ENCODE assay signal across 24 cellular contexts in the genomic region with DNA sequence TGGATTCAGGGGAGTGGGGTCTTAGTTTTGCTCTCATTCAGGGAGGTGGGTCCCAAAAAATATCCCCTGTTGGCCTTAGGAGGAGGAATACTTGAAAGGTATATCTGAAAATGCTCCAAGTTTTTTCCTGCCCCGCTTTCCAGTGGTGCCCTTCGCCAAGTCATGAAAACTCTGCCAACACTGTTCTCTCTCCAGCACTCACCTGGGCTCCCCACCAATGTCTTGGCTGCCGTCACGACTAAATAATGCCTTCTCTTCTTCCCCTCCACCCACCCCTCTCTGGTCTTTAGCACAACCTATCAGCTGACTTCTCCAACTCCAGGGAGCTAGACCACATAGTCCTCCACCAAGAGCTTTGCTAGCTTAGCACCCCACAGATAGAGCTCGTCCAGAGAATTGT.
"Had no signal": no experiment of that assay in that cellular context is flagged by ENCODE, and none has a peak within 500 bp of the region (broad histone marks: within the 10 kb centered on the region; RNA-seq: fewer than 3 reads in every experiment).

No MANE protein-coding gene starts in this region.

- H3K36me3 Mint-ChIP-seq: activated naive CD4-positive, alpha-beta T cell treated with anti-CD3 and anti-CD28 coated beads, Interleukin-2, amount 10 ng/mL, durations not matched to agents 7 days and 5 days; stimulated activated effector memory CD8-positive, alpha-beta T cell treated with anti-CD3 and anti-CD28 coated beads, Interleukin-12 subunit alpha, Interleukin-12 subunit beta, amount 100 ng/mL, for 72 hours had no signal

- FAIRE-seq: keratinocyte had no signal

- H3K4me3 ChIP-seq: colonic mucosa, lower lobe of right lung, thoracic aorta, uterus had no signal

- H3K4me1 ChIP-seq: uterus had no signal

- H3K27ac Mint-ChIP-seq: activated CD4-positive, alpha-beta T cell treated with anti-CD3 and anti-CD28 coated beads, Interleukin-2, amount 10 ng/mL, durations not matched to agents 24 days and 14 days; activated CD8-positive, alpha-beta T cell treated with anti-CD3 and anti-CD28 coated beads for 36 hours; activated naive CD4-positive, alpha-beta T cell treated with anti-CD3 and anti-CD28 coated beads, Interleukin-2, amount 10 ng/mL, durations not matched to agents 7 days and 5 days; activated naive CD8-positive, alpha-beta T cell treated with anti-CD3 and anti-CD28 coated beads, Interleukin-2, amount 50 U/mL, for 24 hours; activated T-helper 17 cell treated with anti-CD3 and anti-CD28 coated beads, Interleukin-2, amount 50 U/mL, for 72 hours; endodermal cell; stimulated activated effector memory CD8-positive, alpha-beta T cell treated with anti-CD3 and anti-CD28 coated beads, Interleukin-12 subunit alpha, Interleukin-12 subunit beta, amount 100 ng/mL, for 72 hours had no signal

- H3K27me3 ChIP-seq: brain microvascular endothelial cell, colonic mucosa, foreskin keratinocyte, uterus had no signal

- H3K27me3 Mint-ChIP-seq: activated CD4-positive, alpha-beta T cell treated with anti-CD3 and anti-CD28 coated beads, Interleukin-2, amount 10 ng/mL, durations not matched to agents 24 days and 14 days; activated CD8-positive, alpha-beta T cell treated with anti-CD3 and anti-CD28 coated beads for 36 hours; activated naive CD8-positive, alpha-beta T cell treated with anti-CD3 and anti-CD28 coated beads, Interleukin-2, amount 50 U/mL, for 24 hours; activated T-helper 17 cell treated with anti-CD3 and anti-CD28 coated beads, Interleukin-2, amount 50 U/mL, for 72 hours had no signal

- H3K9me3 ChIP-seq: colonic mucosa, lower lobe of right lung, thoracic aorta, uterus had no signal

- H3K4me3 Mint-ChIP-seq: activated CD4-positive, alpha-beta T cell treated with anti-CD3 and anti-CD28 coated beads, Interleukin-2, amount 10 ng/mL, durations not matched to agents 24 days and 14 days; activated CD8-positive, alpha-beta T cell treated with anti-CD3 and anti-CD28 coated beads for 36 hours; activated naive CD4-positive, alpha-beta T cell treated with anti-CD3 and anti-CD28 coated beads, Interleukin-2, amount 10 ng/mL, durations not matched to agents 7 days and 5 days; activated naive CD8-positive, alpha-beta T cell treated with anti-CD3 and anti-CD28 coated beads, Interleukin-2, amount 50 U/mL, for 24 hours; activated T-helper 17 cell treated with anti-CD3 and anti-CD28 coated beads, Interleukin-2, amount 50 U/mL, for 72 hours; endodermal cell; stimulated activated effector memory CD8-positive, alpha-beta T cell treated with anti-CD3 and anti-CD28 coated beads, Interleukin-12 subunit alpha, Interleukin-12 subunit beta, amount 100 ng/mL, for 72 hours had no signal

- ATAC-seq: activated CD8-positive, alpha-beta T cell treated with anti-CD3 and anti-CD28 coated beads for 36 hours; activated naive CD8-positive, alpha-beta T cell treated with anti-CD3 and anti-CD28 coated beads, Interleukin-2, amount 50 U/mL, for 24 hours; activated T-helper 17 cell treated with anti-CD3 and anti-CD28 coated beads, Interleukin-2, amount 50 U/mL, for 72 hours; foreskin keratinocyte; right cardiac atrium; stimulated activated effector memory CD8-positive, alpha-beta T cell treated with anti-CD3 and anti-CD28 coated beads, Interleukin-12 subunit alpha, Interleukin-12 subunit beta, amount 100 ng/mL, for 72 hours had no signal

- H3K9me3 Mint-ChIP-seq: activated CD4-positive, alpha-beta T cell treated with anti-CD3 and anti-CD28 coated beads, Interleukin-2, amount 10 ng/mL, durations not matched to agents 24 days and 14 days; activated CD8-positive, alpha-beta T cell treated with anti-CD3 and anti-CD28 coated beads for 36 hours; activated naive CD4-positive, alpha-beta T cell treated with anti-CD3 and anti-CD28 coated beads, Interleukin-2, amount 10 ng/mL, durations not matched to agents 7 days and 5 days; activated naive CD8-positive, alpha-beta T cell treated with anti-CD3 and anti-CD28 coated beads, Interleukin-2, amount 50 U/mL, for 24 hours; activated T-helper 17 cell treated with anti-CD3 and anti-CD28 coated beads, Interleukin-2, amount 50 U/mL, for 72 hours; endodermal cell; stimulated activated effector memory CD8-positive, alpha-beta T cell treated with anti-CD3 and anti-CD28 coated beads, Interleukin-12 subunit alpha, Interleukin-12 subunit beta, amount 100 ng/mL, for 72 hours had no signal

- H3K4me1 Mint-ChIP-seq: activated CD4-positive, alpha-beta T cell treated with anti-CD3 and anti-CD28 coated beads, Interleukin-2, amount 10 ng/mL, durations not matched to agents 24 days and 14 days; activated naive CD4-positive, alpha-beta T cell treated with anti-CD3 and anti-CD28 coated beads, Interleukin-2, amount 10 ng/mL, durations not matched to agents 7 days and 5 days; activated naive CD8-positive, alpha-beta T cell treated with anti-CD3 and anti-CD28 coated beads, Interleukin-2, amount 50 U/mL, for 24 hours; activated T-helper 17 cell treated with anti-CD3 and anti-CD28 coated beads, Interleukin-2, amount 50 U/mL, for 72 hours; endodermal cell; stimulated activated effector memory CD8-positive, alpha-beta T cell treated with anti-CD3 and anti-CD28 coated beads, Interleukin-12 subunit alpha, Interleukin-12 subunit beta, amount 100 ng/mL, for 72 hours had no signal

- DNase-seq: activated CD4-positive, alpha-beta T cell treated with anti-CD3 and anti-CD28 coated beads, Interleukin-2, amount 10 ng/mL, durations not matched to agents 24 days and 14 days; activated CD4-positive, CD25-positive, alpha-beta regulatory T cell; activated CD8-positive, alpha-beta T cell treated with anti-CD3 and anti-CD28 coated beads for 36 hours; activated naive CD4-positive, alpha-beta T cell treated with anti-CD3 and anti-CD28 coated beads, Interleukin-2, amount 10 ng/mL, durations not matched to agents 7 days and 5 days; activated naive CD8-positive, alpha-beta T cell treated with anti-CD3 and anti-CD28 coated beads, Interleukin-2, amount 50 U/mL, for 24 hours; activated T-cell treated with anti-CD3 and anti-CD28 coated beads, Interleukin-2, amount 50 U/mL, for 1 hour; anterior cingulate cortex; brain microvascular endothelial cell; central memory CD4-positive, alpha-beta T cell; colonic mucosa; foreskin keratinocyte; glutamatergic neuron; hypothalamus; lower lobe of right lung; right cardiac atrium; stimulated activated CD4-positive, alpha-beta T cell treated with anti-CD3 and anti-CD28 coated beads, Interleukin-4, amount 100 ng/mL, for 24 hours; T1000; uterus had no signal

- H3K27ac ChIP-seq: epithelial cell of prostate, foreskin keratinocyte, thoracic aorta, uterus had no signal

- H3K36me3 ChIP-seq: brain microvascular endothelial cell, colonic mucosa, lower lobe of right lung, thoracic aorta, uterus had no signal
